Comparison of ENCODE assay signal across 10 cellular contexts in the genomic region with DNA sequence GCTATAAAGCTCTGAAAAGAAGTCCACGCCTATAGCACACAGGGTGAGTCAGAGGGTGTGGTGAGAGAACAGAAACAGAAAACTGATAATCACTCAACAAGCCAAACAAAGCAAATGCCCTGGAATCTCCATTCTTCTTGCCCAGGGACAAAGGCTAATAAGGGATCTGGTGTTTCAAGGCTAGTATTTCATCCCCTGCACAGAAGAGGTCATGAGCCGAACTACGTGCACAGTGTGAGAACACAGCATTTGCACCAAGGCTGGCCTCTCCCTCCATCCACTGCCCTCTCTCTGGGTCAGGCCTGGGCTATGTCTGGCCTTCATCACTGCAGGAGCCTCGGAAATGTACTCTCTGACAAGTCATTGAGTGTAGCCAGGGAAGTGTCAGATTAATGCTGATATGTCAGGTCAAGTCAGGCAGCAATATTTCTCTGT. TPM values are rescaled to one million over a fixed set of nuclear protein-coding genes. Genes with fewer than 3 reads are reported as not detected.
DNase-seq lines count a peak whose midpoint lies in the region; FAIRE-seq and TF ChIP-seq lines count a peak whose summit lies in the region.
"Had no signal": no experiment of that assay in that cellular context is flagged by ENCODE, and none has a peak within 500 bp of the region (broad histone marks: within the 10 kb centered on the region; RNA-seq: fewer than 3 reads in every experiment).

No MANE protein-coding gene starts in this region.

- no peaks in the 10 kb centered on the region for H3K9me2 ChIP-seq in Karpas-422 (replicated peaks; ENCODE audit: insufficient read depth, low read length)

- H3K36me3 ChIP-seq in keratinocyte (ENCODE audit: control insufficient read depth in 2 of 2, extremely low read depth in 1 of 2, insufficient read depth in 2 of 2, low read length in 2 of 2) (no peaks in the 10 kb centered on the region), Karpas-422 (ENCODE audit: insufficient read depth, low read length) (no peaks in the 10 kb centered on the region), H7 (replicated peaks; ENCODE audit: control insufficient read depth, insufficient read depth, low read length) (no peaks in the 10 kb centered on the region)

- H4K20me1 ChIP-seq in keratinocyte (ENCODE audit: control insufficient read depth, extremely low read depth, insufficient read depth, low read length): no peaks in the 10 kb centered on the region
- no peaks in the 10 kb centered on the region for H4K20me1 ChIP-seq in Karpas-422 (ENCODE audit: insufficient read depth, low read depth, low read length)

- dilution Hi-C loops in keratinocyte (cut with MboI; ENCODE audit: extremely low pct_ligation_motif_present, low sequenced_read_pairs): no loop called here

- FAIRE-seq in keratinocyte (lab: Jason Lieb, UNC): peak; percentile 88

- H3K79me2 ChIP-seq in keratinocyte (ENCODE audit: control insufficient read depth, insufficient read depth, low read length): no peaks in the 10 kb centered on the region
- no peaks in the 10 kb centered on the region for H3K79me2 ChIP-seq in Karpas-422 (ENCODE audit: low read length)

- no peak for TF ChIP-seq CTCF in keratinocyte (optimal IDR thresholded peaks at IDR 0.05 in 1 of 3, IDR thresholded peaks at IDR 0.05 in 1 of 3, conservative IDR thresholded peaks at IDR 0.05 in 1 of 3; ENCODE audit: extremely low read depth in 1 of 3, insufficient read depth in 2 of 3, low read length in 3 of 3)

- H3K9me3 ChIP-seq in keratinocyte (ENCODE audit: control insufficient read depth, low read depth, low read length) (no peaks in the 10 kb centered on the region), Karpas-422 (ENCODE audit: low read length) (no peaks in the 10 kb centered on the region)

- H3K4me2 ChIP-seq in keratinocyte (ENCODE audit: control insufficient read depth, extremely low read depth, insufficient read depth, low read depth, low read length) (peak overlapping the region; percentile 58), Karpas-422 (ENCODE audit: low read depth, low read length, poor library complexity, severe bottlenecking) (no peak overlapping the region)

- DNase-seq in A172 (ENCODE audit: low spot score) (peak; percentile 76), HUDEP-2 (lab: John Stamatoyannopoulos, UW; ENCODE audit: unreplicated experiment in 76 of 76) (peak in 46 of 76 experiments; percentile 6 to 69 (median 38)), astrocyte of the hippocampus (ENCODE audit: low read depth, low spot score) (peak; percentile 60), keratinocyte (ENCODE audit: low read depth, low spot score) (no peak), Karpas-422 (no peak), H7 (no peak), G401 (ENCODE audit: low spot score) (no peak)
- no peak for DNase-seq in activated effector memory CD4-positive, alpha-beta T cell treated with Interleukin-2 at 50 U/mL for 16 hours
- DNase-seq: activated naive CD8-positive, alpha-beta T cell treated with anti-CD3 and anti-CD28 coated beads, Interleukin-2, amount 50 U/mL, for 24 hours; NCI-H774 had no signal

- H3K9ac ChIP-seq in keratinocyte (ENCODE audit: control insufficient read depth, extremely low read depth, insufficient read depth, low read length) (peak overlapping the region; percentile 18), Karpas-422 (ENCODE audit: low read length) (no peak overlapping the region)

- H3K4me1 ChIP-seq in keratinocyte (ENCODE audit: control insufficient read depth, extremely low read depth, insufficient read depth, low read length) (peaks cover 45% of the 10 kb centered on the region), Karpas-422 (ENCODE audit: low read length) (peaks cover 3% of the 10 kb centered on the region)

- H3K9me1 ChIP-seq in keratinocyte (ENCODE audit: control insufficient read depth, extremely low read depth, insufficient read depth, low read length): no peaks in the 10 kb centered on the region

- H3K4me3 ChIP-seq in keratinocyte (ENCODE audit: control insufficient read depth in 2 of 3, extremely low read depth in 1 of 3, insufficient read depth in 2 of 3, low read depth in 1 of 3, low read length in 3 of 3) (peak overlapping the region in 1 of 3 experiments; percentile 7), Karpas-422 (ENCODE audit: low read length) (no peak overlapping the region), H7 (ENCODE audit: insufficient read depth, low read depth, low read length) (no peak overlapping the region)

- H3K27ac ChIP-seq in keratinocyte (ENCODE audit: control insufficient read depth, insufficient read depth, low read length): peak overlapping the region; percentile 66
- no peak overlapping the region for H3K27ac ChIP-seq in Karpas-422 (ENCODE audit: low read length)

- no peaks in the 10 kb centered on the region for H3K27me3 ChIP-seq in keratinocyte (ENCODE audit: control insufficient read depth, extremely low read depth, insufficient read depth, low read length)
- H3K27me3 ChIP-seq in Karpas-422 (ENCODE audit: low read length): no peaks in the 10 kb centered on the region
- no peaks in the 10 kb centered on the region for H3K27me3 ChIP-seq in H7 (ENCODE audit: control insufficient read depth, insufficient read depth, low read length)

- H2AFZ ChIP-seq in keratinocyte (ENCODE audit: control insufficient read depth, low read length) (no peak overlapping the region), Karpas-422 (ENCODE audit: low read length) (no peak overlapping the region)

- in situ Hi-C loops in G401 (cut with HindIII; ENCODE audit: low sequenced_read_pairs): no loop called here

RNA-seq across cellular contexts. Expression of a gene that starts 42.7 kb away (rescaled TPM):
- 0.41 TPM in 1 of 2 replicates, not detected in the other for total RNA-seq in A172 (2014; rRNA removed; shearing (Covaris generic))
- 0.81 to 2.0 TPM (median 1.8 TPM) in 3 replicates for polyA plus RNA-seq in keratinocyte
- 0.61 TPM for polyA plus RNA-seq in keratinocyte (2011; ENCODE audit: low read depth)
- 1.3 and 1.7 TPM in 2 replicates for polyA plus RNA-seq in keratinocyte (2011; cell fraction: cytosol; rRNA removed)
- polyA plus RNA-seq in keratinocyte (2011; cell fraction: nucleus; rRNA removed): 1.3 and 2.0 TPM in 2 replicates
- 1.5 and 2.1 TPM in 2 replicates for polyA plus RNA-seq in keratinocyte (2012; ENCODE audit: low replicate concordance)
- polyA minus RNA-seq in keratinocyte: 0.19 to 0.36 TPM (median 0.20 TPM) in 3 replicates
- polyA minus RNA-seq in keratinocyte (2011; cell fraction: cytosol; rRNA and poly(A)+ RNA removed): 1.9 TPM
- polyA minus RNA-seq in keratinocyte (2011; cell fraction: nucleus; rRNA and poly(A)+ RNA removed): 0.47 and 0.84 TPM in 2 replicates
- total RNA-seq in Karpas-422 (2014; rRNA removed; shearing (Covaris generic); ENCODE audit: low replicate concordance): not detected in 2 replicates
- 11.7 and 12.3 TPM in 2 replicates for total RNA-seq in H7 (2014; rRNA removed; shearing (Covaris generic))
- not detected in 2 replicates for total RNA-seq in G401 (2014; rRNA removed; shearing (Covaris generic))

Comparison
In these comparisons a context has a peak if more than half of its experiments do, and no peak if none do; other contexts are left out.
1. DNase-seq: peak in A172 (single experiment), HUDEP-2 (46 of 76) and astrocyte of the hippocampus (single experiment); none in keratinocyte (single experiment), Karpas-422 (single experiment), H7 (single experiment), G401 (single experiment) and activated effector memory CD4-positive, alpha-beta T cell treated with Interleukin-2 at 50 U/mL for 16 hours (single experiment).